Comparison of ENCODE assay signal across 8 cellular contexts in genomic region chr14:34628681-34629135, GRCh38. TPM values are rescaled to one million over a fixed set of nuclear protein-coding genes. Genes with fewer than 3 reads are reported as not detected.
A peak's percentile ranks its signal among the peaks of the same experiment; 100 is the strongest.
DNase-seq lines count a peak whose midpoint lies in the region; ATAC-seq and TF ChIP-seq lines count a peak whose summit lies in the region.

No MANE protein-coding gene starts in this region.

- H3K27ac Mint-ChIP-seq in activated CD4-positive, alpha-beta T cell treated with anti-CD3 and anti-CD28 coated beads for 36 hours: peak overlapping the region; percentile 98
- peak overlapping the region; percentile 4 for H3K27ac Mint-ChIP-seq in activated B cell treated with CpG ODN at 0.5 μM for 24 hours
- no peak overlapping the region for H3K27ac Mint-ChIP-seq in endothelial cell (ENCODE audit: unreplicated experiment)

- no peaks in the 10 kb centered on the region for H3K27me3 Mint-ChIP-seq in activated CD4-positive, alpha-beta T cell treated with anti-CD3 and anti-CD28 coated beads for 36 hours
- H3K27me3 Mint-ChIP-seq in activated B cell treated with CpG ODN at 0.5 μM for 24 hours (peaks cover 3% of the 10 kb centered on the region), endothelial cell (ENCODE audit: unreplicated experiment) (peaks cover 5% of the 10 kb centered on the region)

- H3K4me3 Mint-ChIP-seq in activated CD4-positive, alpha-beta T cell treated with anti-CD3 and anti-CD28 coated beads for 36 hours: peak overlapping the region; percentile 97
- H3K4me3 Mint-ChIP-seq in activated B cell treated with CpG ODN at 0.5 μM for 24 hours: peak overlapping the region; percentile 97
- H3K4me3 Mint-ChIP-seq in endothelial cell (ENCODE audit: unreplicated experiment): peak overlapping the region; percentile 99

- H3K4me1 Mint-ChIP-seq in activated CD4-positive, alpha-beta T cell treated with anti-CD3 and anti-CD28 coated beads for 36 hours: peaks cover 26% of the 10 kb centered on the region
- H3K4me1 Mint-ChIP-seq in activated B cell treated with CpG ODN at 0.5 μM for 24 hours (peaks cover 10% of the 10 kb centered on the region), endothelial cell (ENCODE audit: unreplicated experiment) (peaks cover 9% of the 10 kb centered on the region)

- TF ChIP-seq CTCF in activated B cell treated with CpG ODN at 0.5 μM for 24 hours (IDR thresholded peaks at IDR 0.05): no peak
- no peak for TF ChIP-seq CTCF in endothelial cell (IDR thresholded peaks at IDR 0.05; ENCODE audit: unreplicated experiment)
- no peak for TF ChIP-seq CTCF in neutrophil (IDR thresholded peaks at IDR 0.05)
- no peak for TF ChIP-seq CTCF in GM10266 (IDR thresholded peaks at IDR 0.05; ENCODE audit: control insufficient read depth, insufficient read depth, low read depth, missing control alignments)

- peak; percentile 9 for ATAC-seq in activated CD4-positive, alpha-beta T cell treated with anti-CD3 and anti-CD28 coated beads for 36 hours
- no peak for ATAC-seq in activated B cell treated with CpG ODN at 0.5 μM for 24 hours (ENCODE audit: low read depth)
- no peak for ATAC-seq in HG03097 (IDR thresholded peaks at IDR 0.05; ENCODE audit: low FRiP score, unreplicated experiment)

- H3K9me3 ChIP-seq in neutrophil: no peaks in the 10 kb centered on the region

- H3K27me3 ChIP-seq in neutrophil: no peaks in the 10 kb centered on the region

- peak overlapping the region; percentile 87 for H3K27ac ChIP-seq in neutrophil

- intact Hi-C loops in activated CD4-positive, alpha-beta T cell treated with anti-CD3 and anti-CD28 coated beads for 36 hours (cut with DNase I, micrococcal nuclease): no loop called here
- intact Hi-C loops in activated B cell treated with CpG ODN at 0.5 μM for 24 hours (cut with micrococcal nuclease): loop anchor here (1.0 kb wide), 1 partner anchor 86 kb away; the partner anchor contains the start of gene CFL2

- CTCF ChIA-PET in activated CD4-positive, alpha-beta T cell treated with anti-CD3 and anti-CD28 coated beads for 36 hours (lab: Charles Lee): interaction anchor here (0.6 kb wide), 1 partner anchor 880 kb away, joined by 3 read pairs; no protein-coding TSS in a partner anchor
- CTCF ChIA-PET in activated B cell treated with CpG ODN at 0.5 μM for 24 hours (lab: Charles Lee): no interaction called here

- peaks cover 20% of the 10 kb centered on the region for H3K36me3 Mint-ChIP-seq in activated CD4-positive, alpha-beta T cell treated with anti-CD3 and anti-CD28 coated beads for 36 hours (ENCODE audit: low read depth)
- H3K36me3 Mint-ChIP-seq in activated B cell treated with CpG ODN at 0.5 μM for 24 hours (ENCODE audit: low read depth): peaks cover 14% of the 10 kb centered on the region
- peaks cover 15% of the 10 kb centered on the region for H3K36me3 Mint-ChIP-seq in endothelial cell (ENCODE audit: low read depth, unreplicated experiment)

- no peaks in the 10 kb centered on the region for H3K9me3 Mint-ChIP-seq in activated CD4-positive, alpha-beta T cell treated with anti-CD3 and anti-CD28 coated beads for 36 hours (ENCODE audit: low read depth)
- H3K9me3 Mint-ChIP-seq in activated B cell treated with CpG ODN at 0.5 μM for 24 hours: no peaks in the 10 kb centered on the region
- no peaks in the 10 kb centered on the region for H3K9me3 Mint-ChIP-seq in endothelial cell (ENCODE audit: unreplicated experiment)

- DNase-seq in activated CD4-positive, alpha-beta T cell treated with anti-CD3 and anti-CD28 coated beads for 36 hours: peak; percentile 41
- no peak for DNase-seq in activated CD4-positive, alpha-beta T cell treated with anti-CD3 and anti-CD28 coated beads for 1 hour
- DNase-seq in activated B cell treated with CpG ODN at 0.5 μM for 24 hours (no peak), endothelial cell (ENCODE audit: low spot score) (no peak), NOMO-1 treated with DMSO at 0.1 percent for 48 hours (lab: John Stamatoyannopoulos, UW; ENCODE audit: unreplicated experiment) (no peak), GM10266 (ENCODE audit: extremely low spot score) (no peak)

- H3K4me3 ChIP-seq in neutrophil (ENCODE audit: low read depth in 1 of 2, low read length in 1 of 2): peak overlapping the region; percentile 81 to 91

- H3K36me3 ChIP-seq in neutrophil: peaks cover 16% of the 10 kb centered on the region

- POLR2A ChIA-PET in activated CD4-positive, alpha-beta T cell treated with anti-CD3 and anti-CD28 coated beads for 36 hours (lab: Charles Lee): no interaction called here
- POLR2A ChIA-PET in activated B cell treated with CpG ODN at 0.5 μM for 24 hours (lab: Charles Lee): no interaction called here

- peaks cover 16 to 19% of the 10 kb centered on the region in 2 experiments for H3K4me1 ChIP-seq in neutrophil (ENCODE audit: control insufficient read depth in 1 of 2, insufficient read depth in 1 of 2, low read depth in 1 of 2, low read length in 1 of 2)

RNA-seq across cellular contexts. Expression of gene SNX6, which starts 1.2 kb away (rescaled TPM):
- total RNA-seq in activated CD4-positive, alpha-beta T cell treated with anti-CD3 and anti-CD28 coated beads for 36 hours: 10 to 100 TPM; 77.3 to 78.7 TPM
- total RNA-seq in activated B cell treated with CpG ODN at 0.5 μM for 24 hours: 56.0 and 61.0 TPM in 2 replicates
- total RNA-seq in endothelial cell (ENCODE audit: unreplicated experiment): 82.4 TPM
